Comparison of ENCODE assay signal across 14 cellular contexts in the genomic region with DNA sequence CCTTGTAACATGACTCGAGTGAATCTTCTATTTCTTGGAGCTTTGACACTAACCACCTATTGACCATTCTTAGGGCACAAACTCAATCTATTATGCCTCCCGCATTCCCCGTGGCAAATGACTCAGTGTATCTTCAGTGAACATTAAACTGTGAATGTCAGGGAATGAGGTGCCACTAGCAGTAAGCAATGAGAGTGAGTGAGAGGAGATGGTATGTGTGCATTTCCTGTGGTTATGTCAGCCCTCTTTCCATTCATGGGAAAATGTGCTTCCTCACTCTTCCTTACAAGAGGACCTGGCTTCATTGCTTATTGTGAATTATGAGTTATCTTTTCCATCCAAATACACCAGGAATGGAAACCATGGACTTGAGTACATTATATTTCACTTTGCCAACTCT.
DNase-seq lines count a peak whose midpoint lies in the region; ATAC-seq and TF ChIP-seq lines count a peak whose summit lies in the region.
"Had no signal": no experiment of that assay in that cellular context is flagged by ENCODE, and none has a peak within 500 bp of the region (broad histone marks: within the 10 kb centered on the region; RNA-seq: fewer than 3 reads in every experiment).

No MANE protein-coding gene starts in this region.

- no peaks in the 10 kb centered on the region for H3K27me3 Mint-ChIP-seq in T-helper 2 cell treated with Interferon-gamma antibody and Interleukin-4, amounts not matched to agents 5 μg/mL and 100 μg/mL, for 36 hours (ENCODE audit: low read depth)

- H3K4me1 ChIP-seq in GM23248 (ENCODE audit: insufficient read depth) (peaks cover 15% of the 10 kb centered on the region), SJSA1 (replicated peaks) (peaks cover 19% of the 10 kb centered on the region)

- H3K9me2 ChIP-seq in GM23248 (ENCODE audit: insufficient read depth) = no peaks in the 10 kb centered on the region; the same call in none of the 2 replicates

- peak overlapping the region; percentile 64 for H3K27ac ChIP-seq in GM23248
- H3K27ac ChIP-seq in SJSA1 = peak overlapping the region; percentile 80
- H3K27ac ChIP-seq: thoracic aorta had no signal

- H3K4me1 Mint-ChIP-seq in T-helper 2 cell treated with Interferon-gamma antibody and Interleukin-4, amounts not matched to agents 5 μg/mL and 100 μg/mL, for 36 hours (ENCODE audit: low read depth) = no peaks in the 10 kb centered on the region
- H3K4me1 Mint-ChIP-seq: GM23338 had no signal

- peak overlapping the region; percentile 8; the same call in 1 of the 2 replicates for H3K4me3 ChIP-seq in GM23248
- H3K4me3 ChIP-seq in SJSA1 = no peak overlapping the region
- no peak overlapping the region for H3K4me3 ChIP-seq in fibroblast of pulmonary artery (replicated peaks; ENCODE audit: low read depth, low read length)
- H3K4me3 ChIP-seq: GM23338, thoracic aorta had no signal

- H3K9ac ChIP-seq in GM23248 = peak overlapping the region; percentile 5; the same call in 1 of the 2 replicates

- H3K4me3 Mint-ChIP-seq in T-helper 2 cell treated with Interferon-gamma antibody and Interleukin-4, amounts not matched to agents 5 μg/mL and 100 μg/mL, for 36 hours = no peak overlapping the region
- H3K4me3 Mint-ChIP-seq: GM23338, mesothelial cell of epicardium had no signal

- H2AFZ ChIP-seq in GM23248 = no peak overlapping the region
- H2AFZ ChIP-seq: GM23338 had no signal

- TF ChIP-seq CTCF in fibroblast of pulmonary artery (IDR thresholded peaks at IDR 0.05; ENCODE audit: low read length, missing control alignments) = no peak

- H3K9me3 ChIP-seq in GM23248 (ENCODE audit: low read depth) = no peaks in the 10 kb centered on the region
- H3K9me3 ChIP-seq in SJSA1 (replicated peaks) = no peaks in the 10 kb centered on the region
- H3K9me3 ChIP-seq: thoracic aorta had no signal

- peaks cover 17% of the 10 kb centered on the region for H3F3A ChIP-seq in GM23248 (ENCODE audit: insufficient read depth)

- no peak for ATAC-seq in activated naive CD4-positive, alpha-beta T cell treated with anti-CD3 and anti-CD28 coated beads, Interleukin-2, amount 50 U/mL, for 72 hours
- ATAC-seq: GM23338 had no signal

- no peaks in the 10 kb centered on the region for H3K36me3 ChIP-seq in GM23248 (ENCODE audit: low read depth)
- H3K36me3 ChIP-seq in SJSA1 = no peaks in the 10 kb centered on the region
- H3K36me3 ChIP-seq: thoracic aorta had no signal

- no peaks in the 10 kb centered on the region for H3K79me2 ChIP-seq in GM23248 (ENCODE audit: insufficient read depth)

- peak overlapping the region; percentile 38 for H3K4me2 ChIP-seq in GM23248 (ENCODE audit: unreplicated experiment)
- H3K4me2 ChIP-seq: GM23338 had no signal

- H3K27ac Mint-ChIP-seq in activated naive CD4-positive, alpha-beta T cell treated with anti-CD3 and anti-CD28 coated beads, Interleukin-2, amount 50 U/mL, for 72 hours = no peak overlapping the region
- H3K27ac Mint-ChIP-seq in T-helper 2 cell treated with Interferon-gamma antibody and Interleukin-4, amounts not matched to agents 5 μg/mL and 100 μg/mL, for 36 hours = no peak overlapping the region
- H3K27ac Mint-ChIP-seq: GM23338, mesothelial cell of epicardium had no signal

- DNase-seq in GM23248 (peak; percentile 94), SJSA1 (ENCODE audit: low read depth in 1 of 2, low spot score in 2 of 2) (peak; percentile 58 to 79), fibroblast of pulmonary artery (ENCODE audit: low read depth) (peak; percentile 45), stromal cell of bone marrow (ENCODE audit: low read depth) (peak; percentile 66), Ammon's horn (ENCODE audit: low spot score) (no peak)
- no peak for DNase-seq in activated naive CD4-positive, alpha-beta T cell treated with anti-CD3 and anti-CD28 coated beads, Interleukin-2, amount 50 U/mL, for 72 hours (ENCODE audit: low spot score in 2 of 2)
- DNase-seq in T-helper 2 cell treated with Interferon-gamma antibody and Interleukin-4, amounts not matched to agents 5 μg/mL and 100 μg/mL, for 36 hours (ENCODE audit: low spot score) = no peak
- DNase-seq: activated CD4-positive, alpha-beta T cell treated with anti-CD3 and anti-CD28 coated beads, Interleukin-2, amount 50 U/mL, for 1 hour; caudate nucleus; DMS153; NCI-H2171 had no signal

- no peaks in the 10 kb centered on the region for H4K20me1 ChIP-seq in GM23248 (ENCODE audit: insufficient read depth)

- no peaks in the 10 kb centered on the region for H3K27me3 ChIP-seq in GM23248 (replicated peaks; ENCODE audit: insufficient read depth)
- no peaks in the 10 kb centered on the region for H3K27me3 ChIP-seq in SJSA1 (replicated peaks)

- WGBS in GM23248 (ENCODE audit: low coverage in 1 of 2, low lambda C conversion rate in 2 of 2, missing lambda C conversion rate in 2 of 2), 2 experiments = 2 to 12% methylated on average over 3 of the region's 3 CpGs

- in situ Hi-C loops in GM23248 (cut with MboI) = no loop called here

- H3K36me3 Mint-ChIP-seq in activated naive CD4-positive, alpha-beta T cell treated with anti-CD3 and anti-CD28 coated beads, Interleukin-2, amount 50 U/mL, for 72 hours = no peaks in the 10 kb centered on the region
- H3K36me3 Mint-ChIP-seq in T-helper 2 cell treated with Interferon-gamma antibody and Interleukin-4, amounts not matched to agents 5 μg/mL and 100 μg/mL, for 36 hours (ENCODE audit: low read depth) = no peaks in the 10 kb centered on the region
- H3K36me3 Mint-ChIP-seq: mesothelial cell of epicardium had no signal

- peaks cover 4 to 12% of the 10 kb centered on the region in 2 donors for H3K9me3 Mint-ChIP-seq in activated naive CD4-positive, alpha-beta T cell treated with anti-CD3 and anti-CD28 coated beads, Interleukin-2, amount 50 U/mL, for 72 hours
- no peaks in the 10 kb centered on the region for H3K9me3 Mint-ChIP-seq in T-helper 2 cell treated with Interferon-gamma antibody and Interleukin-4, amounts not matched to agents 5 μg/mL and 100 μg/mL, for 36 hours

Comparison
In these comparisons a context has a peak if more than half of its experiments do, and no peak if none do; other contexts are left out.
1. DNase-seq: peak in GM23248 (single experiment), SJSA1 (2 of 2), fibroblast of pulmonary artery (single experiment) and stromal cell of bone marrow (single experiment); none in activated naive CD4-positive, alpha-beta T cell treated with anti-CD3 and anti-CD28 coated beads, Interleukin-2, amount 50 U/mL, for 72 hours (0 of 2), Ammon's horn (single experiment) and T-helper 2 cell treated with Interferon-gamma antibody and Interleukin-4, amounts not matched to agents 5 μg/mL and 100 μg/mL, for 36 hours (single experiment).